In genomic region chr1:181661569-181661968, GRCh38 we compare ENCODE assay signal across 19 cellular contexts.
DNase-seq lines count a peak whose midpoint lies in the region; ATAC-seq, FAIRE-seq and TF ChIP-seq lines count a peak whose summit lies in the region.
"Had no signal": no experiment of that assay in that cellular context is flagged by ENCODE, and none has a peak within 500 bp of the region (broad histone marks: within the 10 kb centered on the region; RNA-seq: fewer than 3 reads in every experiment).

No MANE protein-coding gene starts in this region.

- peak; percentile 6 for FAIRE-seq in D721Med (lab: Jason Lieb, UNC)
- FAIRE-seq: GM12892 had no signal

- no peak for DNase-seq in D721Med (ENCODE audit: insufficient read length, low spot score)
- peak; percentile 64 for DNase-seq in DMS53 (lab: John Stamatoyannopoulos, UW)
- DNase-seq in NCI-H345 treated with DMSO at 0.1 percent for 48 hours (lab: John Stamatoyannopoulos, UW; ENCODE audit: unreplicated experiment), result peak; percentile 4
- peak; percentile 34 to 80 for DNase-seq in dermis microvascular lymphatic vessel endothelial cell (ENCODE audit: low read depth in 2 of 2)
- DNase-seq in SW 1271 (lab: John Stamatoyannopoulos, UW), result no peak
- DNase-seq in head of caudate nucleus, result no peak
- DNase-seq: Calu3; CD4-positive, alpha-beta T cell; GOT3; MG63; NCI-H187; NCI-H2171 treated with DMSO at 0.1 percent for 48 hours; NCI-H524 treated with DMSO at 0.1 percent for 48 hours; T-cell; T-helper 9 cell had no signal

- intact Hi-C loops in head of caudate nucleus (cut with DNase I), result no loop called here

- ATAC-seq in HG03571 (IDR thresholded peaks at IDR 0.05; ENCODE audit: unreplicated experiment), result no peak
- ATAC-seq: Panc1, Right ventricle myocardium inferior had no signal

- TF ChIP-seq CTCF in D721Med (IDR thresholded peaks at IDR 0.05; ENCODE audit: insufficient read depth, missing control alignments), result no peak

Comparison
In these comparisons a context has a peak if more than half of its experiments do, and no peak if none do; other contexts are left out.
1. DNase-seq: peak in DMS53 (single experiment), NCI-H345 treated with DMSO at 0.1 percent for 48 hours (single experiment) and dermis microvascular lymphatic vessel endothelial cell (2 of 2); none in D721Med (single experiment), SW 1271 (0 of 2) and head of caudate nucleus (0 of 42).